ENCODE assay signal across 21 cellular contexts in the genomic region with DNA sequence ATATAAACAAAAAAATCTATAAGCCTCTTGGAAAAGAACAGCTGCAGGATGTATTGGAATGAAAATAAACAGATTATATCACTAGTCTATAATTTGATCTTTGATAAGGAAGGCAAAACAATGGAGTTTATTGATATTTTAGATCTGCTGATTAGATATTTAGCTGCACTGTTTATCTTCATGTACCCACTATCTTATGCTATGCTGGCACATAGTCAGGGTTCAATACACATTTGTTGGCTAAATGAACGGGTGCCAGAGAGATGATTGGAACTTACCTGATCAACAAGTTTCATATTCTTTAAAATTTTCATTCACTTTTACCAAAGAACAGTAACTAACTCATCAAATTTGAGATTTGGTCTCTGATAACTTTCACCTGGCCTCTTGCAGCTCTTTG. TPM values are rescaled to one million over a fixed set of nuclear protein-coding genes. Genes with fewer than 3 reads are reported as not detected.
A peak's percentile ranks its signal among the peaks of the same experiment; 100 is the strongest.
DNase-seq lines count a peak whose midpoint lies in the region; ATAC-seq, FAIRE-seq and TF ChIP-seq lines count a peak whose summit lies in the region.
"Had no signal": no experiment of that assay in that cellular context is flagged by ENCODE, and none has a peak within 500 bp of the region (broad histone marks: within the 10 kb centered on the region; RNA-seq: fewer than 3 reads in every experiment).

No MANE protein-coding gene starts in this region.

- ATAC-seq in HepG2 (no peak), right lobe of liver (no peak), RWPE2 (ENCODE audit: low read depth) (no peak), left colon (peak; percentile 18), omental fat pad (ENCODE audit: low FRiP score) (no peak), HG02970 (IDR thresholded peaks at IDR 0.05; ENCODE audit: low FRiP score, unreplicated experiment) (no peak)
- ATAC-seq: GM23338 had no signal

- no peak overlapping the region for H3K4me3 ChIP-seq in HepG2 (replicated peaks in 1 of 3; ENCODE audit: insufficient read depth in 1 of 3, low read depth in 2 of 3, low read length in 3 of 3)
- H3K4me3 ChIP-seq in right lobe of liver = no peak overlapping the region
- H3K4me3 ChIP-seq in RWPE2 (ENCODE audit: severe bottlenecking) = no peak overlapping the region
- no peak overlapping the region for H3K4me3 ChIP-seq in testis
- H3K4me3 ChIP-seq: BLaER1, GM23338 had no signal

- H3K27ac ChIP-seq in HepG2 (ENCODE audit: extremely low read length, insufficient read depth, low read length) = peak overlapping the region; percentile 71
- H3K27ac ChIP-seq in right lobe of liver = no peak overlapping the region
- peak overlapping the region; percentile 82 for H3K27ac ChIP-seq in RWPE2 (ENCODE audit: poor library complexity, severe bottlenecking)
- H3K27ac ChIP-seq in testis = no peak overlapping the region
- H3K27ac ChIP-seq: BLaER1, KMS-11 had no signal

- no peak for FAIRE-seq in HepG2 (lab: Jason Lieb, UNC)
- FAIRE-seq: A204.1, GM12891 had no signal

- H3K9me3 ChIP-seq in HepG2 (ENCODE audit: low read length) = no peaks in the 10 kb centered on the region
- no peaks in the 10 kb centered on the region for H3K9me3 ChIP-seq in right lobe of liver
- H3K9me3 ChIP-seq in RWPE2 (ENCODE audit: severe bottlenecking) = no peaks in the 10 kb centered on the region
- H3K9me3 ChIP-seq in testis = no peaks in the 10 kb centered on the region
- H3K9me3 ChIP-seq: BLaER1 had no signal

- WGBS in HepG2 (ENCODE audit: low lambda C conversion rate) = 83% methylated on average over 1 of the region's 1 CpG
- 73% methylated on average over 1 of the region's 1 CpG for WGBS in right lobe of liver (ENCODE audit: insufficient coverage, low coverage, low lambda C conversion rate, missing lambda C conversion rate)
- 96 to 100% methylated on average over 1 of the region's 1 CpG for WGBS in testis, 2 donors

- in situ Hi-C loops in HepG2 (cut with HindIII; ENCODE audit: extremely low pct_ligation_motif_present, low pct_unique_long_range_greater_than_20kb) = no loop called here

- H3K27me3 ChIP-seq in HepG2 (ENCODE audit: control insufficient read depth in 1 of 2, insufficient read depth in 2 of 2, low read length in 2 of 2) (no peaks in the 10 kb centered on the region), right lobe of liver (no peaks in the 10 kb centered on the region), RWPE2 (ENCODE audit: insufficient read depth, poor library complexity, severe bottlenecking) (no peaks in the 10 kb centered on the region), testis (no peaks in the 10 kb centered on the region)
- H3K27me3 ChIP-seq: BLaER1 had no signal

- no peak overlapping the region for H3K4me2 ChIP-seq in HepG2 (ENCODE audit: low read depth, low read length)
- H3K4me2 ChIP-seq: BLaER1, GM23338, KMS-11 had no signal

- POLR2A ChIA-PET in HepG2 (lab: Yijun Ruan, JAX) = interaction anchor here (0.9 kb wide), 1 partner anchor 17 kb away, joined by 3 read pairs; no protein-coding TSS in a partner anchor

- no peak overlapping the region for H2AFZ ChIP-seq in HepG2 (ENCODE audit: low read length)
- H2AFZ ChIP-seq: GM23338 had no signal

- H3K36me3 ChIP-seq in HepG2 (replicated peaks in 1 of 2; ENCODE audit: control insufficient read depth in 1 of 2, insufficient read depth in 2 of 2, low read length in 2 of 2) = no peaks in the 10 kb centered on the region
- H3K36me3 ChIP-seq in right lobe of liver = no peaks in the 10 kb centered on the region
- no peaks in the 10 kb centered on the region for H3K36me3 ChIP-seq in RWPE2 (ENCODE audit: low read depth)
- no peaks in the 10 kb centered on the region for H3K36me3 ChIP-seq in testis (ENCODE audit: low read depth, missing control alignments)
- H3K36me3 ChIP-seq: BLaER1 had no signal

- TF ChIP-seq EP300 in HepG2 (IDR thresholded peaks at IDR 0.05; ENCODE audit: low read depth in 2 of 2, low read length in 2 of 2) = no peak
- no peak for TF ChIP-seq EP300 in HepG2 (CRISPR knock-in tag; IDR thresholded peaks at IDR 0.05; ENCODE audit: borderline replicate concordance)

- no peak overlapping the region for H3K9ac ChIP-seq in HepG2 (ENCODE audit: insufficient read depth, low read depth, low read length)
- H3K9ac ChIP-seq: BLaER1, KMS-11 had no signal

- TF ChIP-seq POLR2A in HepG2 (IDR thresholded peaks at IDR 0.05; ENCODE audit: insufficient read depth in 1 of 2, low read depth in 2 of 2, low read length in 2 of 2) = no peak
- no peak for TF ChIP-seq POLR2A in right lobe of liver (IDR thresholded peaks at IDR 0.05)
- TF ChIP-seq POLR2A in testis (IDR thresholded peaks at IDR 0.05) = no peak

- no TSS peak for BruUV-seq in HepG2 (replicated peaks; lab: Mats Ljungman, UMichigan)

- H3K4me1 ChIP-seq in HepG2 (ENCODE audit: insufficient read depth, low read length) (peaks cover 68% of the 10 kb centered on the region), right lobe of liver (no peaks in the 10 kb centered on the region), RWPE2 (ENCODE audit: insufficient read depth, poor library complexity, severe bottlenecking) (peaks cover 19% of the 10 kb centered on the region), testis (no peaks in the 10 kb centered on the region)
- H3K4me1 ChIP-seq: BLaER1 had no signal

- intact Hi-C loops in HepG2 (cut with micrococcal nuclease; ENCODE audit: unreplicated experiment) (no loop called here), right lobe of liver (cut with DNase I) (loop anchor here in 1 of 2 donors (10.0 kb wide), 1 partner anchor 67 kb away; no protein-coding TSS in a partner anchor), left colon (cut with DNase I, micrococcal nuclease) (no loop called here), testis (cut with DNase I; ENCODE audit: low total_unique reads) (no loop called here)

- TF ChIP-seq RAD21 in HepG2 (CRISPR knock-in tag; IDR thresholded peaks at IDR 0.05) = no peak

- CTCF ChIA-PET in HepG2 (lab: Yijun Ruan, JAX; ENCODE audit: low intra/inter-chr PET ratio, low total read pairs) = no interaction called here

- no peaks in the 10 kb centered on the region for H4K20me1 ChIP-seq in HepG2 (ENCODE audit: insufficient read depth, low read length)
- H4K20me1 ChIP-seq: BLaER1 had no signal

- TF ChIP-seq CTCF in HepG2 (CRISPR knock-in tag; IDR thresholded peaks at IDR 0.05) (no peak), right lobe of liver (IDR thresholded peaks at IDR 0.05) (no peak), RWPE2 (IDR thresholded peaks at IDR 0.05; ENCODE audit: poor library complexity, severe bottlenecking) (no peak), testis (IDR thresholded peaks at IDR 0.05) (no peak), omental fat pad (IDR thresholded peaks at IDR 0.05) (no peak)

- no peaks in the 10 kb centered on the region for H3K79me2 ChIP-seq in HepG2 (ENCODE audit: insufficient read depth, low read length)

- DNase-seq in HepG2 (ENCODE audit: low spot score) (no peak), right lobe of liver (no peak), RWPE2 (ENCODE audit: low spot score) (no peak), left colon (no peak), testis (no peak), omental fat pad (ENCODE audit: low spot score) (no peak), germinal center (ENCODE audit: low spot score) (no peak)
- DNase-seq: CD4-positive, alpha-beta memory T cell; DMS53; EL; HCEC 1CT; MV-4-11; NCI-H1694 treated with DMSO at 0.1 percent for 48 hours; NCI-H226; NCI-H524 treated with DMSO at 0.1 percent for 48 hours had no signal

TF ChIP-seq in HepG2, 621 proteins besides CTCF, POLR2A, EP300 and RAD21:
- TF ChIP-seq SOX13 (IDR thresholded peaks at IDR 0.05) = no peak
- peak in 1 of 2 experiments; percentile 42; a peak in 1 of 4 replicates for TF ChIP-seq SOX13 (CRISPR knock-in tag; conservative IDR thresholded peaks at IDR 0.05 in 1 of 2, IDR thresholded peaks at IDR 0.05 in 1 of 2)
- TF ChIP-seq ZNF747 (CRISPR knock-in tag; IDR thresholded peaks at IDR 0.05; ENCODE audit: borderline replicate concordance) = no peak

RNA-seq across cellular contexts. Expression of gene MMP20, which starts 26.9 kb away (rescaled TPM):
- not detected in 2 replicates for total RNA-seq in HepG2 (2016; rRNA removed; fragmentation: Illumina TruSeq; extraction: Trizol)
- total RNA-seq in HepG2 (2016; cell fraction: cytosol; rRNA removed; fragmentation: Illumina TruSeq; extraction: Trizol; ENCODE audit: low read depth) = not detected in 2 replicates
- not detected in 2 replicates for total RNA-seq in HepG2 (2016; cell fraction: insoluble cytoplasmic fraction; rRNA removed; fragmentation: Illumina TruSeq; extraction: Trizol)
- total RNA-seq in HepG2 (2016; cell fraction: membrane; rRNA removed; fragmentation: Illumina TruSeq; extraction: Trizol) = not detected in 2 replicates
- total RNA-seq in HepG2 (2016; cell fraction: nucleus; rRNA removed; fragmentation: Illumina TruSeq; extraction: Trizol) = not detected in 2 replicates
- polyA plus RNA-seq in HepG2 (2011; rRNA removed) = 0.05 and 0.12 TPM in 2 replicates
- polyA plus RNA-seq in HepG2 (2011; cell fraction: cytosol; rRNA removed) = 0.05 and 0.13 TPM in 2 replicates
- not detected in 2 replicates for polyA plus RNA-seq in HepG2 (2011; cell fraction: nucleus; rRNA removed)
- 0.11 and 0.31 TPM in 2 replicates for polyA plus RNA-seq in HepG2 (2012)
- not detected in 2 replicates for polyA plus RNA-seq in HepG2 (2016; cell fraction: cytosol; fragmentation: Illumina TruSeq; extraction: Trizol; ENCODE audit: low read depth)
- not detected in 2 replicates for polyA plus RNA-seq in HepG2 (2016; cell fraction: insoluble cytoplasmic fraction; fragmentation: Illumina TruSeq; extraction: Trizol; ENCODE audit: low read depth)
- polyA plus RNA-seq in HepG2 (2016; cell fraction: membrane; fragmentation: Illumina TruSeq; extraction: Trizol; ENCODE audit: low read depth) = not detected in 2 replicates
- not detected in 2 replicates for polyA plus RNA-seq in HepG2 (2016; cell fraction: nucleus; fragmentation: Illumina TruSeq; extraction: Trizol; ENCODE audit: insufficient read depth, low read depth)
- polyA minus RNA-seq in HepG2 (2011; rRNA and poly(A)+ RNA removed; ENCODE audit: low replicate concordance) = not detected in 2 replicates
- polyA minus RNA-seq in HepG2 (2011; cell fraction: cytosol; rRNA and poly(A)+ RNA removed) = not detected in 2 replicates
- polyA minus RNA-seq in HepG2 (2011; cell fraction: nucleus; rRNA and poly(A)+ RNA removed) = 0.25 TPM in 1 of 2 replicates, not detected in the other
- total RNA-seq in right lobe of liver = not detected
- not detected for total RNA-seq in left colon
- 1 to 10 TPM in 1 of 2 donors, not detected in 1; 3.1 TPM for total RNA-seq in testis
- polyA plus RNA-seq in testis (ENCODE audit: insufficient read depth, low read depth, low replicate concordance) = 15.5 TPM
- not detected for total RNA-seq in omental fat pad
- total RNA-seq: CD4-positive, alpha-beta memory T cell; GM23338 had no signal
- polyA plus RNA-seq: CD4-positive, alpha-beta memory T cell; GM23338 had no signal

Comparison
In these comparisons a context has a peak if more than half of its experiments do, and no peak if none do; other contexts are left out.
1. H3K27ac ChIP-seq: peak in HepG2 (single experiment) and RWPE2 (single experiment); none in right lobe of liver (0 of 3) and testis (0 of 2).